In genomic region chr1:6743189-6744101, GRCh38 we compare ENCODE assay signal across 8 cellular contexts. TPM values are rescaled to one million over a fixed set of nuclear protein-coding genes. Genes with fewer than 3 reads are reported as not detected.
DNase-seq lines count a peak whose midpoint lies in the region; ATAC-seq and TF ChIP-seq lines count a peak whose summit lies in the region.

No MANE protein-coding gene starts in this region.

- ATAC-seq in HG02678 (IDR thresholded peaks at IDR 0.05; ENCODE audit: unreplicated experiment) (peak; percentile 40), GM18519 (IDR thresholded peaks at IDR 0.05; ENCODE audit: low FRiP score, unreplicated experiment) (no peak), HG03095 (IDR thresholded peaks at IDR 0.05; ENCODE audit: unreplicated experiment) (no peak)

- H3K4me3 Mint-ChIP-seq in CD4-positive, alpha-beta memory T cell, result no peak overlapping the region
- H3K4me3 Mint-ChIP-seq in osteocyte (ENCODE audit: unreplicated experiment), result no peak overlapping the region

- CTCF ChIA-PET in CD4-positive, alpha-beta memory T cell (lab: Charles Lee; ENCODE audit: partially characterized antibody), result interaction anchor here (0.7 to 0.9 kb wide), 2 partner anchors 7 to 1059 kb away, joined by 3 to 4 read pairs; no protein-coding TSS in a partner anchor

- H3K9me3 Mint-ChIP-seq in CD4-positive, alpha-beta memory T cell, result peaks cover 0 to 3% (median 0%) of the 10 kb centered on the region in 8 donors
- H3K9me3 Mint-ChIP-seq in osteocyte (ENCODE audit: unreplicated experiment), result peaks cover 5% of the 10 kb centered on the region

- no peaks in the 10 kb centered on the region for H3K9me3 ChIP-seq in CD4-positive, alpha-beta memory T cell (ENCODE audit: control insufficient read depth in 1 of 2, low read length in 2 of 2)

- H3K27me3 Mint-ChIP-seq in CD4-positive, alpha-beta memory T cell, result peaks cover 5 to 11% of the 10 kb centered on the region in 2 donors
- H3K27me3 Mint-ChIP-seq in osteocyte (ENCODE audit: unreplicated experiment), result peaks cover 16% of the 10 kb centered on the region

- TF ChIP-seq CTCF in WI38 (IDR thresholded peaks at IDR 0.05; ENCODE audit: low read depth, low read length) (no peak), fibroblast of pulmonary artery (IDR thresholded peaks at IDR 0.05; ENCODE audit: low read length, missing control alignments) (no peak), osteocyte (IDR thresholded peaks at IDR 0.05) (no peak)

- H3K4me3 ChIP-seq in CD4-positive, alpha-beta memory T cell (ENCODE audit: low read length in 2 of 2), result no peak overlapping the region
- H3K4me3 ChIP-seq in WI38 (ENCODE audit: low read depth, low read length), result 0 out of 2 replicates have a peak overlapping the region, but pooled peaks have one; percentile 17
- no peak overlapping the region for H3K4me3 ChIP-seq in fibroblast of pulmonary artery (replicated peaks; ENCODE audit: low read depth, low read length)

- no peaks in the 10 kb centered on the region for H3K36me3 ChIP-seq in CD4-positive, alpha-beta memory T cell (ENCODE audit: insufficient read depth, low read length)

- no peaks in the 10 kb centered on the region for H3K4me1 ChIP-seq in CD4-positive, alpha-beta memory T cell (ENCODE audit: insufficient read depth, low read length)

- H3K27me3 ChIP-seq in CD4-positive, alpha-beta memory T cell (ENCODE audit: insufficient read depth, low read length), result no peaks in the 10 kb centered on the region

- intact Hi-C loops in CD4-positive, alpha-beta memory T cell (cut with micrococcal nuclease), result loop anchor here (1.0 kb wide), 1 partner anchor 41 kb away; no protein-coding TSS in a partner anchor

- peaks cover 1 to 11% (median 7%) of the 10 kb centered on the region in 4 donors for H3K4me1 Mint-ChIP-seq in CD4-positive, alpha-beta memory T cell
- H3K4me1 Mint-ChIP-seq in osteocyte (ENCODE audit: unreplicated experiment), result peaks cover 9% of the 10 kb centered on the region

- H3K27ac ChIP-seq in CD4-positive, alpha-beta memory T cell (ENCODE audit: low read depth, low read length), result no peak overlapping the region

- peak; percentile 11 to 52 (median 35) for DNase-seq in CD4-positive, alpha-beta memory T cell
- DNase-seq in fibroblast of pulmonary artery (ENCODE audit: low read depth) (peak; percentile 85), osteocyte (ENCODE audit: extremely low spot score, unreplicated experiment) (no peak), NCI-H2227 (lab: John Stamatoyannopoulos, UW; ENCODE audit: unreplicated experiment) (no peak)

- H3K27ac Mint-ChIP-seq in CD4-positive, alpha-beta memory T cell, result peak overlapping the region in 1 of 7 donors; percentile 73
- peak overlapping the region; percentile 43 for H3K27ac Mint-ChIP-seq in osteocyte (ENCODE audit: unreplicated experiment)

- POLR2A ChIA-PET in CD4-positive, alpha-beta memory T cell (lab: Charles Lee; ENCODE audit: partially characterized antibody), result interaction anchor here (0.6 to 2.3 kb wide), 3 partner anchors 8 to 142 kb away, joined by 3 to 13 read pairs (median 4); partner anchors contain the start of gene CAMTA1

- no peaks in the 10 kb centered on the region for H3K36me3 Mint-ChIP-seq in CD4-positive, alpha-beta memory T cell
- no peaks in the 10 kb centered on the region for H3K36me3 Mint-ChIP-seq in osteocyte (ENCODE audit: unreplicated experiment)

RNA-seq across cellular contexts. Expression of gene CAMTA1, which starts 41.8 kb away (rescaled TPM):
- total RNA-seq in CD4-positive, alpha-beta memory T cell, result 10 to 100 TPM; 39.1 to 42.5 TPM
- polyA plus RNA-seq in CD4-positive, alpha-beta memory T cell, result 100 to 1,000 TPM in 1 of 2 donors, 10 to 100 TPM in 1; 77.4 to 118 TPM
- 68.1 and 81.6 TPM in 2 replicates for total RNA-seq in osteocyte

RNA-seq across cellular contexts. Expression of gene DNAJC11, which starts 41.8 kb away (rescaled TPM):
- total RNA-seq in CD4-positive, alpha-beta memory T cell, result 10 to 100 TPM; 40.5 to 41.6 TPM
- 10 to 100 TPM; 10.5 to 22.9 TPM for polyA plus RNA-seq in CD4-positive, alpha-beta memory T cell
- 52.9 and 58.7 TPM in 2 replicates for total RNA-seq in osteocyte

Comparison
In these comparisons a context has a peak if more than half of its experiments do, and no peak if none do; other contexts are left out.
1. DNase-seq: peak in CD4-positive, alpha-beta memory T cell (5 of 5) and fibroblast of pulmonary artery (single experiment); none in osteocyte (single experiment) and NCI-H2227 (single experiment).